In the genomic region with DNA sequence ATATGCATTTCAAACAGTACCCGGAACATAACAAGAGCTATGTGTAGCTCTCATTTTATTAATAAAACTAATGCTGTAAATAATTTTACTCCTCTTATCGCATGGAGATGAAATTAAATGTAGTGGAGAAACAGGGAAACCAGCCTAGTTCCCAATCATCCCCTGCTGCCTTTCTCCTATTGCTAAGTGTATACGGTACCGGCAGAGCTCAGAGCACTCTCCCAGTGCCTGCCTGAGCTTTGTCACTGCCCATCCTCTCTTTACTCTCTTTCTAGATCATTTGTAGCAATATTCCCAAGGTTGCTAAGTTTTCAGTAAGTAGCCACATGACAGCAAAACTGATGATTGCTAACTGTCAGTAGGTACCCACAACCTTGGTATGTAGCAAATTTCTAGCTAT, we compare ENCODE assay signal across 21 cellular contexts.
"Had no signal": no experiment of that assay in that cellular context is flagged by ENCODE, and none has a peak within 500 bp of the region (broad histone marks: within the 10 kb centered on the region; RNA-seq: fewer than 3 reads in every experiment).

No MANE protein-coding gene starts in this region.

- H3K9me3 ChIP-seq: SJSA1 had no signal

- H3K4me3 ChIP-seq: SJSA1, SK-N-MC had no signal

- H3K36me3 ChIP-seq: SJSA1 had no signal

- H3K27ac ChIP-seq: HL-60, SJSA1, SK-N-MC had no signal

- FAIRE-seq: HTR-8/SVneo had no signal

- DNase-seq: KBM-7, MV-4-11, NCI-H1048, NCI-H1105, NCI-H1417 treated with DMSO at 0.1 percent for 48 hours, NCI-H146, NCI-H1694 treated with DMSO at 0.1 percent for 48 hours, NCI-H1930, NCI-H2081, NCI-H2227 treated with DMSO at 0.1 percent for 48 hours, NCI-H524, NCI-H526 treated with DMSO at 0.1 percent for 48 hours, NCI-H774, Right ventricle myocardium superior, RPMI8226, SIG-M5 had no signal

- H3K27me3 Mint-ChIP-seq: IgD-negative memory B cell had no signal

- H3K4me1 ChIP-seq: SJSA1 had no signal

- H3K4me3 Mint-ChIP-seq: IgD-negative memory B cell had no signal

- H3K27ac Mint-ChIP-seq: IgD-negative memory B cell had no signal

- H3K36me3 Mint-ChIP-seq: IgD-negative memory B cell had no signal

- H3K4me1 Mint-ChIP-seq: IgD-negative memory B cell had no signal

- H3K27me3 ChIP-seq: SJSA1 had no signal
